Comparison of ENCODE assay signal across 12 cellular contexts in the genomic region with DNA sequence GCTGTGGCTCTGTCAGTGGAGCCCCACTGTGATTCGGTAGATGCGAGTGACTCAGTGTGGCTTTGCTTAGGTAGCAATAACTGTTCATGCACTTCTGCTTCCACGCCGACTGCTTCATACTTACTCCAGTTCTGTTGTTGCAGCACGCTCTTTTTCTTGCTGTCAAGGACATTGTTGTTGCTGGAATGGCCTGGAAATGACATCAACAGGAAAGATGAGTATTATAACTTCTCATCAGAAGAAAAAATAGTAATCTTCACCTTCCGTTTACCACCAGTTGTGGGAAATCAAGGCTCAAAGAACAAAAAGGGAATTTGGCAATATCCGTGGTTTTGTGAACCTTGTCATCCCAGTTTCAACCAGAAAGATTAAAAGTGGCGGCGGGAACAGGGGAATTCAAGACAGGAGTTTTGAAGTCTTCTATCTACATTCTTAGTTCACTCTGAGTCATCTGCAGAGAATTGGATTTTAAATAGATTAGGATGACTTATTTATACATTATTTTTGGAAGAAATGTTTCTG. TPM values are rescaled to one million over a fixed set of nuclear protein-coding genes. Genes with fewer than 3 reads are reported as not detected.
DNase-seq lines count a peak whose midpoint lies in the region; ATAC-seq, FAIRE-seq and TF ChIP-seq lines count a peak whose summit lies in the region.
"Had no signal": no experiment of that assay in that cellular context is flagged by ENCODE, and none has a peak within 500 bp of the region (broad histone marks: within the 10 kb centered on the region; RNA-seq: fewer than 3 reads in every experiment).

No MANE protein-coding gene starts in this region.

- BruUV-seq in HepG2 (replicated peaks; lab: Mats Ljungman, UMichigan), result no TSS peak

- no peak for TF ChIP-seq EP300 in HepG2 (IDR thresholded peaks at IDR 0.05; ENCODE audit: low read depth in 2 of 2, low read length in 2 of 2)
- TF ChIP-seq EP300 in HepG2 (CRISPR knock-in tag; IDR thresholded peaks at IDR 0.05; ENCODE audit: borderline replicate concordance), result no peak

- no peak for TF ChIP-seq RAD21 in HepG2 (CRISPR knock-in tag; IDR thresholded peaks at IDR 0.05)

- TF ChIP-seq CTCF in astrocyte of the cerebellum (IDR thresholded peaks at IDR 0.05; ENCODE audit: low read depth, low read length, missing control alignments), result no peak
- no peak for TF ChIP-seq CTCF in HepG2 (CRISPR knock-in tag; IDR thresholded peaks at IDR 0.05)

- peak; percentile 55; the same call in 2 of the 3 replicates for ATAC-seq in HepG2
- ATAC-seq in GM18517 (IDR thresholded peaks at IDR 0.05; ENCODE audit: unreplicated experiment), result no peak
- ATAC-seq in HG03460 (IDR thresholded peaks at IDR 0.05; ENCODE audit: unreplicated experiment), result no peak

- H3K4me3 ChIP-seq in ACC112 (ENCODE audit: low read depth, low read length) (peak overlapping the region; percentile 13; the same call in 1 of the 2 replicates), astrocyte of the cerebellum (ENCODE audit: low read depth, low read length) (no peak overlapping the region), HepG2 (replicated peaks in 1 of 3; ENCODE audit: insufficient read depth in 1 of 3, low read depth in 2 of 3, low read length in 3 of 3) (no peak overlapping the region)
- H3K4me3 ChIP-seq: skin epidermis had no signal

- H4K20me1 ChIP-seq in HepG2 (ENCODE audit: insufficient read depth, low read length), result no peaks in the 10 kb centered on the region

- no peak for TF ChIP-seq POLR2A in HepG2 (IDR thresholded peaks at IDR 0.05; ENCODE audit: insufficient read depth in 1 of 2, low read depth in 2 of 2, low read length in 2 of 2)

- H3K27ac ChIP-seq in ACC112 (ENCODE audit: low read depth, low read length) (peak overlapping the region; percentile 94), HepG2 (ENCODE audit: extremely low read length, insufficient read depth, low read length) (peak overlapping the region; percentile 1)

- no peak for FAIRE-seq in HepG2 (lab: Jason Lieb, UNC)
- FAIRE-seq: G401.6, GM19239 had no signal

- H3K36me3 ChIP-seq in ACC112 (ENCODE audit: insufficient read depth, low read length), result no peaks in the 10 kb centered on the region
- H3K36me3 ChIP-seq in HepG2 (replicated peaks in 1 of 2; ENCODE audit: control insufficient read depth in 1 of 2, insufficient read depth in 2 of 2, low read length in 2 of 2), result no peaks in the 10 kb centered on the region

- H3K9ac ChIP-seq in HepG2 (ENCODE audit: insufficient read depth, low read depth, low read length), result no peak overlapping the region

- in situ Hi-C loops in KBM-7 (cut with MboI; ENCODE audit: low pct_unique_long_range_greater_than_20kb, low sequenced_read_pairs), result no loop called here
- in situ Hi-C loops in astrocyte of the cerebellum (cut with HindIII; ENCODE audit: low sequenced_read_pairs), result no loop called here
- in situ Hi-C loops in HepG2 (cut with HindIII; ENCODE audit: extremely low pct_ligation_motif_present, low pct_unique_long_range_greater_than_20kb), result no loop called here
- in situ Hi-C loops in ACHN (cut with HindIII; ENCODE audit: low pct_ligation_motif_present, low pct_unique_long_range_greater_than_20kb, low sequenced_read_pairs), result no loop called here

- H3K27me3 ChIP-seq in ACC112 (ENCODE audit: insufficient read depth, low read length) (no peaks in the 10 kb centered on the region), HepG2 (ENCODE audit: control insufficient read depth in 1 of 2, insufficient read depth in 2 of 2, low read length in 2 of 2) (no peaks in the 10 kb centered on the region)

- CTCF ChIA-PET in HepG2 (lab: Yijun Ruan, JAX; ENCODE audit: low intra/inter-chr PET ratio, low total read pairs), result no interaction called here

- no peaks in the 10 kb centered on the region for H3K9me3 ChIP-seq in HepG2 (ENCODE audit: low read length)

- 38% methylated on average over 9 of the region's 9 CpGs for WGBS in HepG2 (ENCODE audit: low lambda C conversion rate)

- intact Hi-C loops in HepG2 (cut with micrococcal nuclease; ENCODE audit: unreplicated experiment), result no loop called here

- POLR2A ChIA-PET in HepG2 (lab: Yijun Ruan, JAX), result no interaction called here

- H2AFZ ChIP-seq in ACC112 (ENCODE audit: low read length, unreplicated experiment) (no peak overlapping the region), HepG2 (ENCODE audit: low read length) (peak overlapping the region; percentile 35)

- peak; percentile 34 for DNase-seq in KBM-7
- DNase-seq in astrocyte of the cerebellum (ENCODE audit: low read depth), result peak; percentile 67
- peak; percentile 33 for DNase-seq in HepG2 (ENCODE audit: low spot score)
- no peak for DNase-seq in ACHN
- no peak for DNase-seq in activated effector memory CD4-positive, alpha-beta T cell treated with anti-CD3 and anti-CD28 coated beads, Interleukin-2, amount 50 U/mL, for 16 hours

- H3K79me2 ChIP-seq in ACC112 (ENCODE audit: control insufficient read depth, insufficient read depth, low read length, unreplicated experiment) (no peaks in the 10 kb centered on the region), HepG2 (ENCODE audit: insufficient read depth, low read length) (no peaks in the 10 kb centered on the region)

- peak overlapping the region; percentile 21 for H3K4me2 ChIP-seq in HepG2 (ENCODE audit: low read depth, low read length)

- H3K4me1 ChIP-seq in ACC112 (ENCODE audit: control insufficient read depth, insufficient read depth, low read length, unreplicated experiment) (peaks cover 54% of the 10 kb centered on the region), HepG2 (ENCODE audit: insufficient read depth, low read length) (peaks cover 15% of the 10 kb centered on the region)

RNA-seq across cellular contexts. Expression of a gene that starts 8.3 kb away (rescaled TPM):
- total RNA-seq in HepG2 (2016; rRNA removed; fragmentation: Illumina TruSeq; extraction: Trizol), result not detected in 2 replicates
- total RNA-seq in HepG2 (2016; cell fraction: cytosol; rRNA removed; fragmentation: Illumina TruSeq; extraction: Trizol; ENCODE audit: low read depth), result not detected in 2 replicates
- not detected in 2 replicates for total RNA-seq in HepG2 (2016; cell fraction: insoluble cytoplasmic fraction; rRNA removed; fragmentation: Illumina TruSeq; extraction: Trizol)
- not detected in 2 replicates for total RNA-seq in HepG2 (2016; cell fraction: membrane; rRNA removed; fragmentation: Illumina TruSeq; extraction: Trizol)
- not detected in 2 replicates for total RNA-seq in HepG2 (2016; cell fraction: nucleus; rRNA removed; fragmentation: Illumina TruSeq; extraction: Trizol)
- polyA plus RNA-seq in HepG2 (2011; rRNA removed), result not detected in 2 replicates
- not detected in 2 replicates for polyA plus RNA-seq in HepG2 (2011; cell fraction: cytosol; rRNA removed)
- polyA plus RNA-seq in HepG2 (2011; cell fraction: nucleus; rRNA removed), result not detected in 2 replicates
- polyA plus RNA-seq in HepG2 (2012), result not detected in 2 replicates
- not detected in 2 replicates for polyA plus RNA-seq in HepG2 (2016; cell fraction: cytosol; fragmentation: Illumina TruSeq; extraction: Trizol; ENCODE audit: low read depth)
- not detected in 2 replicates for polyA plus RNA-seq in HepG2 (2016; cell fraction: insoluble cytoplasmic fraction; fragmentation: Illumina TruSeq; extraction: Trizol; ENCODE audit: low read depth)
- not detected in 2 replicates for polyA plus RNA-seq in HepG2 (2016; cell fraction: membrane; fragmentation: Illumina TruSeq; extraction: Trizol; ENCODE audit: low read depth)
- not detected in 2 replicates for polyA plus RNA-seq in HepG2 (2016; cell fraction: nucleus; fragmentation: Illumina TruSeq; extraction: Trizol; ENCODE audit: insufficient read depth, low read depth)
- 0.07 TPM in 1 of 2 replicates, not detected in the other for polyA minus RNA-seq in HepG2 (2011; rRNA and poly(A)+ RNA removed; ENCODE audit: low replicate concordance)
- not detected in 2 replicates for polyA minus RNA-seq in HepG2 (2011; cell fraction: cytosol; rRNA and poly(A)+ RNA removed)
- not detected in 2 replicates for polyA minus RNA-seq in HepG2 (2011; cell fraction: nucleus; rRNA and poly(A)+ RNA removed)

RNA-seq across cellular contexts. Expression of a gene that starts 16.9 kb away (rescaled TPM):
- not detected in 2 replicates for total RNA-seq in HepG2 (2016; rRNA removed; fragmentation: Illumina TruSeq; extraction: Trizol)
- not detected in 2 replicates for total RNA-seq in HepG2 (2016; cell fraction: cytosol; rRNA removed; fragmentation: Illumina TruSeq; extraction: Trizol; ENCODE audit: low read depth)
- total RNA-seq in HepG2 (2016; cell fraction: insoluble cytoplasmic fraction; rRNA removed; fragmentation: Illumina TruSeq; extraction: Trizol), result not detected in 2 replicates
- not detected in 2 replicates for total RNA-seq in HepG2 (2016; cell fraction: membrane; rRNA removed; fragmentation: Illumina TruSeq; extraction: Trizol)
- total RNA-seq in HepG2 (2016; cell fraction: nucleus; rRNA removed; fragmentation: Illumina TruSeq; extraction: Trizol), result not detected in 2 replicates
- polyA plus RNA-seq in HepG2 (2011; rRNA removed), result not detected in 2 replicates
- not detected in 2 replicates for polyA plus RNA-seq in HepG2 (2011; cell fraction: cytosol; rRNA removed)
- not detected in 2 replicates for polyA plus RNA-seq in HepG2 (2011; cell fraction: nucleus; rRNA removed)
- not detected in 2 replicates for polyA plus RNA-seq in HepG2 (2012)
- polyA plus RNA-seq in HepG2 (2016; cell fraction: cytosol; fragmentation: Illumina TruSeq; extraction: Trizol; ENCODE audit: low read depth), result not detected in 2 replicates
- polyA plus RNA-seq in HepG2 (2016; cell fraction: insoluble cytoplasmic fraction; fragmentation: Illumina TruSeq; extraction: Trizol; ENCODE audit: low read depth), result not detected in 2 replicates
- polyA plus RNA-seq in HepG2 (2016; cell fraction: membrane; fragmentation: Illumina TruSeq; extraction: Trizol; ENCODE audit: low read depth), result not detected in 2 replicates
- not detected in 2 replicates for polyA plus RNA-seq in HepG2 (2016; cell fraction: nucleus; fragmentation: Illumina TruSeq; extraction: Trizol; ENCODE audit: insufficient read depth, low read depth)
- polyA minus RNA-seq in HepG2 (2011; rRNA and poly(A)+ RNA removed; ENCODE audit: low replicate concordance), result not detected in 2 replicates
- not detected in 2 replicates for polyA minus RNA-seq in HepG2 (2011; cell fraction: cytosol; rRNA and poly(A)+ RNA removed)
- polyA minus RNA-seq in HepG2 (2011; cell fraction: nucleus; rRNA and poly(A)+ RNA removed), result not detected in 2 replicates
- total RNA-seq: subcutaneous adipose tissue had no signal

RNA-seq across cellular contexts. Expression of a gene that starts 45.8 kb away (rescaled TPM):
- total RNA-seq in HepG2 (2016; rRNA removed; fragmentation: Illumina TruSeq; extraction: Trizol), result 156 and 170 TPM in 2 replicates
- total RNA-seq in HepG2 (2016; cell fraction: cytosol; rRNA removed; fragmentation: Illumina TruSeq; extraction: Trizol; ENCODE audit: low read depth), result 211 and 258 TPM in 2 replicates
- total RNA-seq in HepG2 (2016; cell fraction: insoluble cytoplasmic fraction; rRNA removed; fragmentation: Illumina TruSeq; extraction: Trizol), result 151 and 164 TPM in 2 replicates
- total RNA-seq in HepG2 (2016; cell fraction: membrane; rRNA removed; fragmentation: Illumina TruSeq; extraction: Trizol), result 255 and 291 TPM in 2 replicates
- 113 and 118 TPM in 2 replicates for total RNA-seq in HepG2 (2016; cell fraction: nucleus; rRNA removed; fragmentation: Illumina TruSeq; extraction: Trizol)
- 65.2 and 81.9 TPM in 2 replicates for polyA plus RNA-seq in HepG2 (2011; rRNA removed)
- polyA plus RNA-seq in HepG2 (2011; cell fraction: cytosol; rRNA removed), result 61.6 and 68.3 TPM in 2 replicates
- 67.5 and 75.8 TPM in 2 replicates for polyA plus RNA-seq in HepG2 (2011; cell fraction: nucleus; rRNA removed)
- polyA plus RNA-seq in HepG2 (2012), result 115 and 154 TPM in 2 replicates
- polyA plus RNA-seq in HepG2 (2016; cell fraction: cytosol; fragmentation: Illumina TruSeq; extraction: Trizol; ENCODE audit: low read depth), result 355 and 451 TPM in 2 replicates
- 213 and 226 TPM in 2 replicates for polyA plus RNA-seq in HepG2 (2016; cell fraction: insoluble cytoplasmic fraction; fragmentation: Illumina TruSeq; extraction: Trizol; ENCODE audit: low read depth)
- polyA plus RNA-seq in HepG2 (2016; cell fraction: membrane; fragmentation: Illumina TruSeq; extraction: Trizol; ENCODE audit: low read depth), result 302 and 346 TPM in 2 replicates
- 165 and 167 TPM in 2 replicates for polyA plus RNA-seq in HepG2 (2016; cell fraction: nucleus; fragmentation: Illumina TruSeq; extraction: Trizol; ENCODE audit: insufficient read depth, low read depth)
- polyA minus RNA-seq in HepG2 (2011; rRNA and poly(A)+ RNA removed; ENCODE audit: low replicate concordance), result 43.9 and 55.7 TPM in 2 replicates
- 63.0 and 70.4 TPM in 2 replicates for polyA minus RNA-seq in HepG2 (2011; cell fraction: cytosol; rRNA and poly(A)+ RNA removed)
- 225 and 231 TPM in 2 replicates for polyA minus RNA-seq in HepG2 (2011; cell fraction: nucleus; rRNA and poly(A)+ RNA removed)

Comparison
In these comparisons a context has a peak if more than half of its experiments do, and no peak if none do; other contexts are left out.
1. DNase-seq: peak in KBM-7 (single experiment), astrocyte of the cerebellum (single experiment) and HepG2 (single experiment); none in ACHN (single experiment) and activated effector memory CD4-positive, alpha-beta T cell treated with anti-CD3 and anti-CD28 coated beads, Interleukin-2, amount 50 U/mL, for 16 hours (single experiment).